ENCODE assay signal across 21 cellular contexts in genomic region chr4:182385897-182386296, GRCh38.
DNase-seq lines count a peak whose midpoint lies in the region; ATAC-seq, FAIRE-seq and TF ChIP-seq lines count a peak whose summit lies in the region.
"Had no signal": no experiment of that assay in that cellular context is flagged by ENCODE, and none has a peak within 500 bp of the region (broad histone marks: within the 10 kb centered on the region; RNA-seq: fewer than 3 reads in every experiment).

No MANE protein-coding gene starts in this region.

- no peak for TF ChIP-seq POLR2A in uterus (IDR thresholded peaks at IDR 0.05)

- DNase-seq in uterus (no peak), D721Med (ENCODE audit: insufficient read length, low spot score) (no peak), SHP77 (lab: John Stamatoyannopoulos, UW) (no peak)
- no peak for DNase-seq in activated naive CD4-positive, alpha-beta T cell treated with anti-CD3 and anti-CD28 coated beads, Interleukin-2, amount 50 U/mL, for 72 hours (ENCODE audit: low spot score in 2 of 2)
- DNase-seq: CD4-positive, CD25-positive, alpha-beta regulatory T cell; foreskin melanocyte; mesendoderm; NCI-H1417; NCI-H2171 treated with DMSO at 0.1 percent for 48 hours; PC-9; stimulated activated CD4-positive, alpha-beta T cell treated with anti-CD3 and anti-CD28 coated beads, Interleukin-2, amount 100 ng/mL, for 24 hours; stomach; upper lobe of right lung had no signal

- H3K27me3 ChIP-seq in uterus = no peaks in the 10 kb centered on the region
- H3K27me3 ChIP-seq: cardiac muscle cell, SJSA1, stomach, upper lobe of right lung had no signal

- no peak overlapping the region for H3K27ac ChIP-seq in uterus
- H3K27ac ChIP-seq: cardiac muscle cell, PC-9, SJSA1, stomach, upper lobe of right lung had no signal

- H3K9me3 Mint-ChIP-seq in activated naive CD4-positive, alpha-beta T cell treated with anti-CD3 and anti-CD28 coated beads, Interleukin-2, amount 50 U/mL, for 72 hours = no peaks in the 10 kb centered on the region
- H3K9me3 Mint-ChIP-seq: nephron had no signal

- no peaks in the 10 kb centered on the region for H3K9me3 ChIP-seq in uterus
- H3K9me3 ChIP-seq: SJSA1, upper lobe of right lung had no signal

- no peak overlapping the region for H3K4me3 ChIP-seq in uterus
- H3K4me3 ChIP-seq: cardiac muscle cell, PC-9, SJSA1, stomach, upper lobe of right lung had no signal

- FAIRE-seq in D721Med (lab: Jason Lieb, UNC) = no peak
- FAIRE-seq: HTR-8/SVneo had no signal

- ATAC-seq in GM18498 (IDR thresholded peaks at IDR 0.05; ENCODE audit: unreplicated experiment) (peak; percentile 55), GM19328 (IDR thresholded peaks at IDR 0.05; ENCODE audit: unreplicated experiment) (peak; percentile 55), HG02884 (IDR thresholded peaks at IDR 0.05; ENCODE audit: unreplicated experiment) (peak; percentile 63), HG03469 (IDR thresholded peaks at IDR 0.05; ENCODE audit: unreplicated experiment) (peak; percentile 59)
- ATAC-seq in activated naive CD4-positive, alpha-beta T cell treated with anti-CD3 and anti-CD28 coated beads, Interleukin-2, amount 50 U/mL, for 72 hours = no peak
- ATAC-seq: upper lobe of right lung had no signal

- TF ChIP-seq CTCF in uterus (IDR thresholded peaks at IDR 0.05) (no peak), D721Med (IDR thresholded peaks at IDR 0.05; ENCODE audit: insufficient read depth, missing control alignments) (no peak)

- H3K27ac Mint-ChIP-seq in activated naive CD4-positive, alpha-beta T cell treated with anti-CD3 and anti-CD28 coated beads, Interleukin-2, amount 50 U/mL, for 72 hours = no peak overlapping the region
- H3K27ac Mint-ChIP-seq: CD4-positive, CD25-positive, alpha-beta regulatory T cell had no signal

- H3K36me3 ChIP-seq in uterus = no peaks in the 10 kb centered on the region
- H3K36me3 ChIP-seq: cardiac muscle cell, SJSA1, stomach, upper lobe of right lung had no signal

- H3K36me3 Mint-ChIP-seq in activated naive CD4-positive, alpha-beta T cell treated with anti-CD3 and anti-CD28 coated beads, Interleukin-2, amount 50 U/mL, for 72 hours = no peaks in the 10 kb centered on the region
- H3K36me3 Mint-ChIP-seq: CD4-positive, CD25-positive, alpha-beta regulatory T cell had no signal

- intact Hi-C loops in uterus (cut with DNase I; ENCODE audit: low total_unique reads) = no loop called here

- no peaks in the 10 kb centered on the region for H3K4me1 ChIP-seq in uterus
- H3K4me1 ChIP-seq: SJSA1, stomach, upper lobe of right lung had no signal

Comparison
In these comparisons a context has a peak if more than half of its experiments do, and no peak if none do; other contexts are left out.
1. ATAC-seq: peak in GM18498 (single experiment), GM19328 (single experiment), HG02884 (single experiment) and HG03469 (single experiment); none in activated naive CD4-positive, alpha-beta T cell treated with anti-CD3 and anti-CD28 coated beads, Interleukin-2, amount 50 U/mL, for 72 hours (0 of 2).